1 cellular context compared by ENCODE assay signal in the genomic region with DNA sequence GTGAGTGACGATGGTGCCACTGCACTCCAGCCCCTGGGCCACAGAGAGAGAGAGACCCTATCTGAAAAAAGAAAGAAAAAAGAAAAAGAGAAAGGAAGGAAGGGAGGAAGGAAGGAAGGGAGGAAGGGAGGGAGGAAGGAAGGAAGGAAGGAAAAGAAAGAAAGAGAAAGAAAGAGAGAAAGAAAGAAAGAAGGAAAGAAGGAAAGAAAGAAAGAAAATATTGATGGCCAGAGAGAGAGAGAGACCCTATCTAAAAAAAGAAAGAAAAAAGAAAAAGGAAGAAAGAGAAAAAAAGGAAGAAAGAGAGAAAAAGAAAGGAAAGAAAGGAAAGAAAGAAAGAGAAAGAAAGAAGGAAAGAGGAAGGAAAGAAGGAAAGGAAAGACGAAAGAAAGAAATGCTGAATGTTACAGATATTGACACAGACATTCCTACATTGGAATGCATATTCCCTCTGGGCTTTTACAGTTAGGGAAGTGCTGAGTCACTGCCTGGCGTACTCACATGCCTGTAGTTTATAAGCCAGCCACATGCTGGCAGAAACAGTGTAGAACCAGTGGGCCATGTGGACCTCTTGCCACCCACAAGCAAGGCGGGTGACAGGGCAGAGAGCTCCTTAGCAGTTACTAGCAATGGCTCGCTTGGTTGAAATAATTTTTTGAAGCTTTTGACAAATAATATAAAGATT.
TF ChIP-seq lines count a peak whose summit lies in the region.

No MANE protein-coding gene starts in this region.

TF ChIP-seq in K562, 482 proteins besides CTCF, POLR2A, EP300 and RAD21 (continued from another document):
- TF ChIP-seq, protein P1, sequence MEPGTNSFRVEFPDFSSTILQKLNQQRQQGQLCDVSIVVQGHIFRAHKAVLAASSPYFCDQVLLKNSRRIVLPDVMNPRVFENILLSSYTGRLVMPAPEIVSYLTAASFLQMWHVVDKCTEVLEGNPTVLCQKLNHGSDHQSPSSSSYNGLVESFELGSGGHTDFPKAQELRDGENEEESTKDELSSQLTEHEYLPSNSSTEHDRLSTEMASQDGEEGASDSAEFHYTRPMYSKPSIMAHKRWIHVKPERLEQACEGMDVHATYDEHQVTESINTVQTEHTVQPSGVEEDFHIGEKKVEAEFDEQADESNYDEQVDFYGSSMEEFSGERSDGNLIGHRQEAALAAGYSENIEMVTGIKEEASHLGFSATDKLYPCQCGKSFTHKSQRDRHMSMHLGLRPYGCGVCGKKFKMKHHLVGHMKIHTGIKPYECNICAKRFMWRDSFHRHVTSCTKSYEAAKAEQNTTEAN (CRISPR knock-in tag; IDR thresholded peaks at IDR 0.05): no peak
- TF ChIP-seq GATAD2A (IDR thresholded peaks at IDR 0.05): no peak
- TF ChIP-seq, protein P2, sequence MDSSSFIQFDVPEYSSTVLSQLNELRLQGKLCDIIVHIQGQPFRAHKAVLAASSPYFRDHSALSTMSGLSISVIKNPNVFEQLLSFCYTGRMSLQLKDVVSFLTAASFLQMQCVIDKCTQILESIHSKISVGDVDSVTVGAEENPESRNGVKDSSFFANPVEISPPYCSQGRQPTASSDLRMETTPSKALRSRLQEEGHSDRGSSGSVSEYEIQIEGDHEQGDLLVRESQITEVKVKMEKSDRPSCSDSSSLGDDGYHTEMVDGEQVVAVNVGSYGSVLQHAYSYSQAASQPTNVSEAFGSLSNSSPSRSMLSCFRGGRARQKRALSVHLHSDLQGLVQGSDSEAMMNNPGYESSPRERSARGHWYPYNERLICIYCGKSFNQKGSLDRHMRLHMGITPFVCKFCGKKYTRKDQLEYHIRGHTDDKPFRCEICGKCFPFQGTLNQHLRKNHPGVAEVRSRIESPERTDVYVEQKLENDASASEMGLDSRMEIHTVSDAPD (CRISPR knock-in tag; IDR thresholded peaks at IDR 0.05): no peak
- no peak for TF ChIP-seq HMGN3 (IDR thresholded peaks at IDR 0.05; ENCODE audit: borderline replicate concordance, extremely low read depth, insufficient read length, low read depth, low read length)
- no peak for TF ChIP-seq ARID4B (CRISPR knock-in tag; IDR thresholded peaks at IDR 0.05)
- no peak for TF ChIP-seq ATF1 (CRISPR knock-in tag; IDR thresholded peaks at IDR 0.05)
- TF ChIP-seq ATF1 (tag; IDR thresholded peaks at IDR 0.05): no peak
- TF ChIP-seq ZNF146 (CRISPR knock-in tag; IDR thresholded peaks at IDR 0.05; ENCODE audit: unreplicated experiment): no peak
- peak; percentile 70 for TF ChIP-seq ZNF316 (IDR thresholded peaks at IDR 0.05)
- no peak for TF ChIP-seq RFX5 (IDR thresholded peaks at IDR 0.05; ENCODE audit: low read depth, low read length)
- no peak for TF ChIP-seq ZBTB11 (CRISPR knock-in tag; IDR thresholded peaks at IDR 0.05)
- no peak for TF ChIP-seq ILF3 (IDR thresholded peaks at IDR 0.05; ENCODE audit: borderline replicate concordance)
- no peak for TF ChIP-seq NCOA6 (IDR thresholded peaks at IDR 0.05)
- TF ChIP-seq, protein P3, sequence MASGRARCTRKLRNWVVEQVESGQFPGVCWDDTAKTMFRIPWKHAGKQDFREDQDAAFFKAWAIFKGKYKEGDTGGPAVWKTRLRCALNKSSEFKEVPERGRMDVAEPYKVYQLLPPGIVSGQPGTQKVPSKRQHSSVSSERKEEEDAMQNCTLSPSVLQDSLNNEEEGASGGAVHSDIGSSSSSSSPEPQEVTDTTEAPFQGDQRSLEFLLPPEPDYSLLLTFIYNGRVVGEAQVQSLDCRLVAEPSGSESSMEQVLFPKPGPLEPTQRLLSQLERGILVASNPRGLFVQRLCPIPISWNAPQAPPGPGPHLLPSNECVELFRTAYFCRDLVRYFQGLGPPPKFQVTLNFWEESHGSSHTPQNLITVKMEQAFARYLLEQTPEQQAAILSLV (tag; IDR thresholded peaks at IDR 0.05): no peak
- TF ChIP-seq, protein P4, sequence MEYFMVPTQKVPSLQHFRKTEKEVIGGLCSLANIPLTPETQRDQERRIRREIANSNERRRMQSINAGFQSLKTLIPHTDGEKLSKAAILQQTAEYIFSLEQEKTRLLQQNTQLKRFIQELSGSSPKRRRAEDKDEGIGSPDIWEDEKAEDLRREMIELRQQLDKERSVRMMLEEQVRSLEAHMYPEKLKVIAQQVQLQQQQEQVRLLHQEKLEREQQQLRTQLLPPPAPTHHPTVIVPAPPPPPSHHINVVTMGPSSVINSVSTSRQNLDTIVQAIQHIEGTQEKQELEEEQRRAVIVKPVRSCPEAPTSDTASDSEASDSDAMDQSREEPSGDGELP (CRISPR knock-in tag; IDR thresholded peaks at IDR 0.05; ENCODE audit: borderline replicate concordance): no peak
- no peak for TF ChIP-seq RNF2 (IDR thresholded peaks at IDR 0.05)
- no peak for TF ChIP-seq BHLHE40 (IDR thresholded peaks at IDR 0.05; ENCODE audit: low read length)
- no peak for TF ChIP-seq SP2 (IDR thresholded peaks at IDR 0.05; ENCODE audit: extremely low read depth, low read depth, low read length, poor library complexity, severe bottlenecking)
- TF ChIP-seq NR4A1 (CRISPR knock-in tag; IDR thresholded peaks at IDR 0.05): no peak
- TF ChIP-seq NR4A1 (tag; IDR thresholded peaks at IDR 0.05): no peak
- TF ChIP-seq NR2F6 (CRISPR knock-in tag; IDR thresholded peaks at IDR 0.05): no peak
- no peak for TF ChIP-seq PATZ1 (CRISPR knock-in tag; IDR thresholded peaks at IDR 0.05; ENCODE audit: borderline replicate concordance)
- TF ChIP-seq SRF (CRISPR knock-in tag; IDR thresholded peaks at IDR 0.05): no peak
- no peak for TF ChIP-seq HNRNPH1 (optimal IDR thresholded peaks at IDR 0.05; ENCODE audit: low read depth, low read length)
- no peak for TF ChIP-seq SRSF7 (optimal IDR thresholded peaks at IDR 0.05; ENCODE audit: low read depth, low read length)
- no peak for TF ChIP-seq ZNF586 (CRISPR knock-in tag; conservative IDR thresholded peaks at IDR 0.05)
- no peak for TF ChIP-seq TCF7L2 (IDR thresholded peaks at IDR 0.05; ENCODE audit: low read depth, low read length)
- TF ChIP-seq ZNF57 (CRISPR knock-in tag; IDR thresholded peaks at IDR 0.05): no peak
- no peak for TF ChIP-seq RBM14 (IDR thresholded peaks at IDR 0.05; ENCODE audit: borderline replicate concordance, insufficient read depth, low read depth, low read length)
- no peak for TF ChIP-seq CBX2 (IDR thresholded peaks at IDR 0.05; ENCODE audit: insufficient read depth, low read length, poor library complexity, severe bottlenecking)
- peak; percentile 71 for TF ChIP-seq NFE2 (IDR thresholded peaks at IDR 0.05; ENCODE audit: low read depth)
- TF ChIP-seq CREB3 (tag; conservative IDR thresholded peaks at IDR 0.05; ENCODE audit: low read depth): no peak
- TF ChIP-seq ZNF24 (IDR thresholded peaks at IDR 0.05): no peak
- no peak for TF ChIP-seq GTF2F1 (IDR thresholded peaks at IDR 0.05; ENCODE audit: low read depth, low read length)
- TF ChIP-seq ZNF282 (CRISPR knock-in tag; IDR thresholded peaks at IDR 0.05): no peak
- TF ChIP-seq ZNF764 (CRISPR knock-in tag; IDR thresholded peaks at IDR 0.05; ENCODE audit: low read depth): no peak
- no peak for TF ChIP-seq KLF1 (tag; IDR thresholded peaks at IDR 0.05)
- TF ChIP-seq, protein P5, sequence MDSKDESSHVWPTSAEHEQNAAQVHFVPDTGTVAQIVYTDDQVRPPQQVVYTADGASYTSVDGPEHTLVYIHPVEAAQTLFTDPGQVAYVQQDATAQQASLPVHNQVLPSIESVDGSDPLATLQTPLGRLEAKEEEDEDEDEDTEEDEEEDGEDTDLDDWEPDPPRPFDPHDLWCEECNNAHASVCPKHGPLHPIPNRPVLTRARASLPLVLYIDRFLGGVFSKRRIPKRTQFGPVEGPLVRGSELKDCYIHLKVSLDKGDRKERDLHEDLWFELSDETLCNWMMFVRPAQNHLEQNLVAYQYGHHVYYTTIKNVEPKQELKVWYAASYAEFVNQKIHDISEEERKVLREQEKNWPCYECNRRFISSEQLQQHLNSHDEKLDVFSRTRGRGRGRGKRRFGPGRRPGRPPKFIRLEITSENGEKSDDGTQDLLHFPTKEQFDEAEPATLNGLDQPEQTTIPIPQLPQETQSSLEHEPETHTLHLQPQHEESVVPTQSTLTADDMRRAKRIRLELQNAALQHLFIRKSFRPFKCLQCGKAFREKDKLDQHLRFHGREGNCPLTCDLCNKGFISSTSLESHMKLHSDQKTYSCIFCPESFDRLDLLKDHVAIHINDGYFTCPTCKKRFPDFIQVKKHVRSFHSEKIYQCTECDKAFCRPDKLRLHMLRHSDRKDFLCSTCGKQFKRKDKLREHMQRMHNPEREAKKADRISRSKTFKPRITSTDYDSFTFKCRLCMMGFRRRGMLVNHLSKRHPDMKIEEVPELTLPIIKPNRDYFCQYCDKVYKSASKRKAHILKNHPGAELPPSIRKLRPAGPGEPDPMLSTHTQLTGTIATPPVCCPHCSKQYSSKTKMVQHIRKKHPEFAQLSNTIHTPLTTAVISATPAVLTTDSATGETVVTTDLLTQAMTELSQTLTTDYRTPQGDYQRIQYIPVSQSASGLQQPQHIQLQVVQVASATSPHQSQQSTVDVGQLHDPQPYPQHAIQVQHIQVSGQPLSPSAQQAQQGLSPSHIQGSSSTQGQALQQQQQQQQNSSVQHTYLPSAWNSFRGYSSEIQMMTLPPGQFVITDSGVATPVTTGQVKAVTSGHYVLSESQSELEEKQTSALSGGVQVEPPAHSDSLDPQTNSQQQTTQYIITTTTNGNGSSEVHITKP (IDR thresholded peaks at IDR 0.05; ENCODE audit: partially characterized antibody): no peak
- TF ChIP-seq ZNF766 (CRISPR knock-in tag; conservative IDR thresholded peaks at IDR 0.05): no peak
